15 cellular contexts compared by ENCODE assay signal in genomic region chr22:27224485-27225364, GRCh38.
DNase-seq lines count a peak whose midpoint lies in the region; ATAC-seq and TF ChIP-seq lines count a peak whose summit lies in the region.
"Had no signal": no experiment of that assay in that cellular context is flagged by ENCODE, and none has a peak within 500 bp of the region (broad histone marks: within the 10 kb centered on the region; RNA-seq: fewer than 3 reads in every experiment).

No MANE protein-coding gene starts in this region.

- TF ChIP-seq POLR2A in uterus (IDR thresholded peaks at IDR 0.05) (no peak), stomach (IDR thresholded peaks at IDR 0.05) (no peak)

- H2BK12ac ChIP-seq in mesenchymal stem cell (ENCODE audit: low read length in 2 of 2) = peak overlapping the region; percentile 71 to 98

- H3K36me3 Mint-ChIP-seq in stimulated activated naive B cell treated with anti-CD40 and anti-IgM and Interleukin-4, amounts not matched to agents 10 μg/mL and 1 μg/mL and 100 μg/mL, for 72 hours = no peaks in the 10 kb centered on the region
- H3K36me3 Mint-ChIP-seq: memory B cell had no signal

- H3K18ac ChIP-seq in mesenchymal stem cell (ENCODE audit: low read depth in 1 of 2, low read length in 2 of 2) = peak overlapping the region; percentile 49 to 92

- H3K27me3 Mint-ChIP-seq in stimulated activated naive B cell treated with anti-CD40 and anti-IgM and Interleukin-4, amounts not matched to agents 10 μg/mL and 1 μg/mL and 100 μg/mL, for 72 hours = peaks cover 3% of the 10 kb centered on the region in 2 donors
- H3K27me3 Mint-ChIP-seq: memory B cell had no signal

- WGBS in mesenchymal stem cell = 55% methylated on average over 13 of the region's 17 CpGs
- 33 to 43% (median 38%) methylated on average over 17 of the region's 17 CpGs for WGBS in stomach, 5 donors

- H3K27ac ChIP-seq in coronary artery (peak overlapping the region in 1 of 2 donors; percentile 28), mesenchymal stem cell (ENCODE audit: low read length, poor library complexity, severe bottlenecking) (peak overlapping the region; percentile 89), uterus (peak overlapping the region; percentile 8 to 57), stomach (peak overlapping the region in 1 of 5 donors; percentile 37)
- H3K27ac ChIP-seq: prostate gland, suprapubic skin had no signal

- peak overlapping the region; percentile 93 for H2BK120ac ChIP-seq in mesenchymal stem cell (ENCODE audit: low read depth, low read length)

- ATAC-seq in stimulated activated naive B cell treated with anti-CD40 and anti-IgM and Interleukin-4, amounts not matched to agents 10 μg/mL and 1 μg/mL and 100 μg/mL, for 72 hours (replicated peaks) = no peak
- ATAC-seq: activated CD8-positive, alpha-beta T cell treated with anti-CD3 and anti-CD28 coated beads for 36 hours had no signal

- no peak overlapping the region for H3K9ac ChIP-seq in mesenchymal stem cell (ENCODE audit: low read length)

- no peak overlapping the region for H2AFZ ChIP-seq in mesenchymal stem cell (ENCODE audit: low read depth, low read length)

- H4K91ac ChIP-seq in mesenchymal stem cell (ENCODE audit: low read length) = peak overlapping the region; percentile 76

- intact Hi-C loops in uterus (cut with DNase I; ENCODE audit: low total_unique reads) = no loop called here
- intact Hi-C loops in stomach (cut with DNase I; ENCODE audit: low total_unique reads) = no loop called here

- peak overlapping the region; percentile 85 for H2BK5ac ChIP-seq in mesenchymal stem cell (ENCODE audit: low read depth, low read length, poor library complexity, severe bottlenecking)

- H3K4me2 ChIP-seq in mesenchymal stem cell (ENCODE audit: low read length, poor library complexity, severe bottlenecking) = peak overlapping the region; percentile 13

- no peaks in the 10 kb centered on the region for H3K79me1 ChIP-seq in mesenchymal stem cell (replicated peaks; ENCODE audit: low read length, poor library complexity, severe bottlenecking)

- H3K4me1 ChIP-seq in mesenchymal stem cell (ENCODE audit: control insufficient read depth, insufficient read depth, low read depth, low read length) (peaks cover 20% of the 10 kb centered on the region), uterus (peaks cover 0 to 4% of the 10 kb centered on the region in 2 donors), stomach (peaks cover 0 to 9% (median 5%) of the 10 kb centered on the region in 4 donors)
- H3K4me1 ChIP-seq: prostate gland had no signal

- no peak overlapping the region for H3K23ac ChIP-seq in mesenchymal stem cell (ENCODE audit: low read length in 2 of 2)

- no peak overlapping the region for H3K4me3 ChIP-seq in MG63
- no peak overlapping the region for H3K4me3 ChIP-seq in coronary artery
- no peak overlapping the region for H3K4me3 ChIP-seq in mesenchymal stem cell (ENCODE audit: insufficient read depth in 1 of 2, low read depth in 1 of 2, low read length in 2 of 2)
- H3K4me3 ChIP-seq in uterus = no peak overlapping the region
- no peak overlapping the region for H3K4me3 ChIP-seq in stomach
- H3K4me3 ChIP-seq: prostate gland, suprapubic skin had no signal

- H3K9me3 ChIP-seq in MG63 (peaks cover 12% of the 10 kb centered on the region), mesenchymal stem cell (ENCODE audit: control insufficient read depth, low read length) (peaks cover 22% of the 10 kb centered on the region), uterus (no peaks in the 10 kb centered on the region), stomach (peaks cover 0 to 8% (median 4%) of the 10 kb centered on the region in 4 donors)
- H3K9me3 ChIP-seq: prostate gland, suprapubic skin had no signal

- no peak overlapping the region for H3K14ac ChIP-seq in mesenchymal stem cell (ENCODE audit: low read length in 2 of 2)

- H3K4me3 Mint-ChIP-seq in stimulated activated naive B cell treated with anti-CD40 and anti-IgM and Interleukin-4, amounts not matched to agents 10 μg/mL and 1 μg/mL and 100 μg/mL, for 72 hours = no peak overlapping the region
- H3K4me3 Mint-ChIP-seq: activated CD8-positive, alpha-beta T cell treated with anti-CD3 and anti-CD28 coated beads for 36 hours; memory B cell; T-helper 2 cell treated with Interferon-gamma antibody and Interleukin-4, amounts not matched to agents 5 μg/mL and 100 μg/mL, for 36 hours had no signal

- H3K27ac Mint-ChIP-seq in stimulated activated naive B cell treated with anti-CD40 and anti-IgM and Interleukin-4, amounts not matched to agents 10 μg/mL and 1 μg/mL and 100 μg/mL, for 72 hours = no peak overlapping the region
- H3K27ac Mint-ChIP-seq: activated CD8-positive, alpha-beta T cell treated with anti-CD3 and anti-CD28 coated beads for 36 hours; memory B cell; T-helper 2 cell treated with Interferon-gamma antibody and Interleukin-4, amounts not matched to agents 5 μg/mL and 100 μg/mL, for 36 hours had no signal

- peak overlapping the region; percentile 71 for H2BK15ac ChIP-seq in mesenchymal stem cell (ENCODE audit: low read depth, poor library complexity, severe bottlenecking)

- H3K9me3 Mint-ChIP-seq in stimulated activated naive B cell treated with anti-CD40 and anti-IgM and Interleukin-4, amounts not matched to agents 10 μg/mL and 1 μg/mL and 100 μg/mL, for 72 hours = no peaks in the 10 kb centered on the region
- H3K9me3 Mint-ChIP-seq: activated CD8-positive, alpha-beta T cell treated with anti-CD3 and anti-CD28 coated beads for 36 hours had no signal

- TF ChIP-seq EP300 in stomach (IDR thresholded peaks at IDR 0.05) = no peak

- peak; percentile 71 for DNase-seq in MG63
- peak; percentile 70 for DNase-seq in coronary artery (ENCODE audit: low spot score)
- peak; percentile 90 for DNase-seq in mesenchymal stem cell
- peak; percentile 58 to 77 for DNase-seq in uterus
- DNase-seq in stimulated activated naive B cell treated with anti-CD40 and anti-IgM and Interleukin-4, amounts not matched to agents 10 μg/mL and 1 μg/mL and 100 μg/mL, for 72 hours = no peak
- no peak for DNase-seq in stomach
- DNase-seq in germinal center (ENCODE audit: low spot score) = no peak
- DNase-seq: activated CD8-positive, alpha-beta T cell treated with anti-CD3 and anti-CD28 coated beads for 36 hours; activated naive CD4-positive, alpha-beta T cell treated with Interleukin-2 at 50 U/mL for 16 hours; DMS 273 treated with DMSO at 0.1 percent for 48 hours; OCI-M1 had no signal

- TF ChIP-seq CTCF in coronary artery (IDR thresholded peaks at IDR 0.05) = no peak
- no peak for TF ChIP-seq CTCF in uterus (IDR thresholded peaks at IDR 0.05)
- no peak for TF ChIP-seq CTCF in stomach (IDR thresholded peaks at IDR 0.05)

- no peak overlapping the region for H4K8ac ChIP-seq in mesenchymal stem cell (ENCODE audit: low read length)

- no peaks in the 10 kb centered on the region for H3K4me1 Mint-ChIP-seq in stimulated activated naive B cell treated with anti-CD40 and anti-IgM and Interleukin-4, amounts not matched to agents 10 μg/mL and 1 μg/mL and 100 μg/mL, for 72 hours
- H3K4me1 Mint-ChIP-seq: memory B cell had no signal

- H3K36me3 ChIP-seq in MG63 = no peaks in the 10 kb centered on the region
- H3K36me3 ChIP-seq in mesenchymal stem cell (ENCODE audit: control insufficient read depth in 1 of 2, insufficient read depth in 2 of 2, low read depth in 1 of 2, low read length in 2 of 2) = no peaks in the 10 kb centered on the region
- no peaks in the 10 kb centered on the region for H3K36me3 ChIP-seq in uterus
- H3K36me3 ChIP-seq in stomach = no peaks in the 10 kb centered on the region
- H3K36me3 ChIP-seq: prostate gland, suprapubic skin had no signal

- no peaks in the 10 kb centered on the region for H3K27me3 ChIP-seq in MG63
- peaks cover 0 to 16% of the 10 kb centered on the region in 2 experiments for H3K27me3 ChIP-seq in mesenchymal stem cell (ENCODE audit: control insufficient read depth in 1 of 2, insufficient read depth in 1 of 2, low read length in 2 of 2)
- no peaks in the 10 kb centered on the region for H3K27me3 ChIP-seq in uterus
- no peaks in the 10 kb centered on the region for H3K27me3 ChIP-seq in stomach

- H2AK5ac ChIP-seq in mesenchymal stem cell (ENCODE audit: low read length, severe bottlenecking) = peak overlapping the region; percentile 8

- H3K4ac ChIP-seq in mesenchymal stem cell (ENCODE audit: low read depth in 1 of 2, low read length in 2 of 2) = peak overlapping the region in 1 of 2 experiments; percentile 8

Comparison
In these comparisons a context has a peak if more than half of its experiments do, and no peak if none do; other contexts are left out.
1. DNase-seq: peak in MG63 (single experiment), coronary artery (single experiment), mesenchymal stem cell (single experiment) and uterus (2 of 2); none in stimulated activated naive B cell treated with anti-CD40 and anti-IgM and Interleukin-4, amounts not matched to agents 10 μg/mL and 1 μg/mL and 100 μg/mL, for 72 hours (single experiment), stomach (single experiment) and germinal center (single experiment).